In genomic region chr1:153526132-153526543, GRCh38 we compare ENCODE assay signal across 11 cellular contexts. TPM values are rescaled to one million over a fixed set of nuclear protein-coding genes. Genes with fewer than 3 reads are reported as not detected.
DNase-seq lines count a peak whose midpoint lies in the region; ATAC-seq and TF ChIP-seq lines count a peak whose summit lies in the region.
"Had no signal": no experiment of that assay in that cellular context is flagged by ENCODE, and none has a peak within 500 bp of the region (broad histone marks: within the 10 kb centered on the region; RNA-seq: fewer than 3 reads in every experiment).

No MANE protein-coding gene starts in this region.

- H3K4me3 ChIP-seq in tibial artery = no peak overlapping the region

- H3K27ac Mint-ChIP-seq in nephron progenitor cell = no peak overlapping the region
- H3K27ac Mint-ChIP-seq: T-helper 2 cell treated with Interferon-gamma antibody and Interleukin-4, amounts not matched to agents 5 μg/mL and 100 μg/mL, for 36 hours had no signal

- H3K4me1 Mint-ChIP-seq in nephron progenitor cell = peaks cover 13% of the 10 kb centered on the region

- TF ChIP-seq CTCF in tibial artery (IDR thresholded peaks at IDR 0.05) (no peak), nephron progenitor cell (IDR thresholded peaks at IDR 0.05) (no peak)

- peaks cover 0 to 18% (median 5%) of the 10 kb centered on the region in 4 donors for H3K4me1 ChIP-seq in tibial artery

- H3K4me3 Mint-ChIP-seq in nephron progenitor cell = no peak overlapping the region
- H3K4me3 Mint-ChIP-seq: T-helper 2 cell treated with Interferon-gamma antibody and Interleukin-4, amounts not matched to agents 5 μg/mL and 100 μg/mL, for 36 hours had no signal

- intact Hi-C loops in tibial artery (cut with DNase I; ENCODE audit: low total_unique reads) = no loop called here

- peaks cover 0 to 6% (median 0%) of the 10 kb centered on the region in 3 donors for H3K36me3 ChIP-seq in tibial artery

- peak; percentile 68 for ATAC-seq in esophagus mucosa

- H3K27me3 ChIP-seq in tibial artery = no peaks in the 10 kb centered on the region

- DNase-seq in NCI-H2107 treated with DMSO at 0.1 percent for 48 hours (lab: John Stamatoyannopoulos, UW; ENCODE audit: unreplicated experiment) = peak; percentile 20
- DNase-seq in NCI-H2107 (lab: John Stamatoyannopoulos, UW) = no peak
- DNase-seq in SHP77 (lab: John Stamatoyannopoulos, UW) = peak; percentile 64 to 73
- peak; percentile 22 to 49 for DNase-seq in tibial artery
- DNase-seq in nephron progenitor cell = no peak
- DNase-seq in activated CD4-positive, alpha-beta T cell treated with anti-CD3 and anti-CD28 coated beads, Interleukin-2, amount 50 U/mL, for 48 hours = no peak
- DNase-seq in NCI-H748 (lab: John Stamatoyannopoulos, UW; ENCODE audit: unreplicated experiment) = no peak
- DNase-seq: KG1, NCI-H774 had no signal

- H3K27me3 Mint-ChIP-seq in nephron progenitor cell (ENCODE audit: low read depth, poor library complexity) = peaks cover 7% of the 10 kb centered on the region

- no peaks in the 10 kb centered on the region for H3K9me3 ChIP-seq in tibial artery

- peak overlapping the region in 1 of 2 donors; percentile 51 for H3K27ac ChIP-seq in tibial artery

- H3K9me3 Mint-ChIP-seq in nephron progenitor cell = peaks cover 4% of the 10 kb centered on the region
- H3K9me3 Mint-ChIP-seq: T-helper 2 cell treated with Interferon-gamma antibody and Interleukin-4, amounts not matched to agents 5 μg/mL and 100 μg/mL, for 36 hours had no signal

- no peaks in the 10 kb centered on the region for H3K36me3 Mint-ChIP-seq in nephron progenitor cell (ENCODE audit: low read depth)

RNA-seq across cellular contexts. Expression of gene S100A6, which starts 9.7 kb away (rescaled TPM):
- total RNA-seq in esophagus mucosa = 976 TPM

RNA-seq across cellular contexts. Expression of gene S100A5, which starts 14.6 kb away (rescaled TPM):
- not detected for total RNA-seq in esophagus mucosa

RNA-seq across cellular contexts. Expression of gene S100A4, which starts 19.5 kb away (rescaled TPM):
- 36.0 TPM for total RNA-seq in esophagus mucosa

RNA-seq across cellular contexts. Expression of gene S100A3, which starts 22.9 kb away (rescaled TPM):
- 9.6 TPM for total RNA-seq in esophagus mucosa

RNA-seq across cellular contexts. Expression of gene S100A2, which starts 39.5 kb away (rescaled TPM):
- 4,166 TPM for total RNA-seq in esophagus mucosa

Comparison
In these comparisons a context has a peak if more than half of its experiments do, and no peak if none do; other contexts are left out.
1. DNase-seq: peak in NCI-H2107 treated with DMSO at 0.1 percent for 48 hours (single experiment), SHP77 (2 of 2) and tibial artery (2 of 2); none in NCI-H2107 (single experiment), nephron progenitor cell (single experiment), activated CD4-positive, alpha-beta T cell treated with anti-CD3 and anti-CD28 coated beads, Interleukin-2, amount 50 U/mL, for 48 hours (0 of 2) and NCI-H748 (single experiment).